Comparison of ENCODE assay signal across 13 cellular contexts in genomic region chr19:58570770-58571574, GRCh38. TPM values are rescaled to one million over a fixed set of nuclear protein-coding genes. Genes with fewer than 3 reads are reported as not detected.
A peak's percentile ranks its signal among the peaks of the same experiment; 100 is the strongest.
DNase-seq lines count a peak whose midpoint lies in the region; ATAC-seq and TF ChIP-seq lines count a peak whose summit lies in the region.
"Had no signal": no experiment of that assay in that cellular context is flagged by ENCODE, and none has a peak within 500 bp of the region (broad histone marks: within the 10 kb centered on the region; RNA-seq: fewer than 3 reads in every experiment).

No MANE protein-coding gene starts in this region.

- no peaks in the 10 kb centered on the region for H3K27me3 Mint-ChIP-seq in activated CD4-positive, alpha-beta T cell treated with anti-CD3 and anti-CD28 coated beads, Interleukin-2, amount 10 ng/mL, durations not matched to agents 7 days and 5 days

- H3K27me3 ChIP-seq in spleen (replicated peaks in 1 of 7), result no peaks in the 10 kb centered on the region
- H3K27me3 ChIP-seq: SJSA1 had no signal

- peaks cover 41% of the 10 kb centered on the region for H3K4me1 Mint-ChIP-seq in activated CD4-positive, alpha-beta T cell treated with anti-CD3 and anti-CD28 coated beads, Interleukin-2, amount 10 ng/mL, durations not matched to agents 7 days and 5 days

- H3K27ac Mint-ChIP-seq in activated CD4-positive, alpha-beta T cell treated with anti-CD3 and anti-CD28 coated beads, Interleukin-2, amount 10 ng/mL, durations not matched to agents 7 days and 5 days, result peak overlapping the region; percentile 36

- H3K36me3 Mint-ChIP-seq in activated CD4-positive, alpha-beta T cell treated with anti-CD3 and anti-CD28 coated beads, Interleukin-2, amount 10 ng/mL, durations not matched to agents 7 days and 5 days (ENCODE audit: low read depth), result peaks cover 23% of the 10 kb centered on the region

- no peaks in the 10 kb centered on the region for H3K9me3 Mint-ChIP-seq in activated CD4-positive, alpha-beta T cell treated with anti-CD3 and anti-CD28 coated beads, Interleukin-2, amount 10 ng/mL, durations not matched to agents 7 days and 5 days
- H3K9me3 Mint-ChIP-seq: mesothelial cell of epicardium had no signal

- TF ChIP-seq POLR2A in spleen (IDR thresholded peaks at IDR 0.05), result no peak

- no peak overlapping the region for H3K4me3 ChIP-seq in spleen
- H3K4me3 ChIP-seq: coronary artery, SJSA1 had no signal

- CTCF ChIA-PET in activated CD4-positive, alpha-beta T cell treated with anti-CD3 and anti-CD28 coated beads, Interleukin-2, amount 10 ng/mL, durations not matched to agents 7 days and 5 days (lab: Charles Lee), result interaction anchor here (1.2 to 2.9 kb wide), 4 partner anchors 9 to 51 kb away, joined by 3 to 14 read pairs (median 6); partner anchors contain the start of gene ZBTB45

- POLR2A ChIA-PET in activated CD4-positive, alpha-beta T cell treated with anti-CD3 and anti-CD28 coated beads, Interleukin-2, amount 10 ng/mL, durations not matched to agents 7 days and 5 days (lab: Charles Lee), result interaction anchor here (1.2 kb wide), 1 partner anchor 17 kb away, joined by 5 read pairs; no protein-coding TSS in a partner anchor

- peaks cover 0 to 53% (median 22%) of the 10 kb centered on the region in 6 donors for H3K36me3 ChIP-seq in spleen

- H3K27ac ChIP-seq in VCaP, result peak overlapping the region; percentile 99; the same call in 1 of the 2 replicates
- H3K27ac ChIP-seq in spleen, result peak overlapping the region in 3 of 8 donors; percentile 38 to 98 (median 94)
- H3K27ac ChIP-seq: SJSA1 had no signal

- TF ChIP-seq CTCF in VCaP (conservative IDR thresholded peaks at IDR 0.05) (no peak), spleen (IDR thresholded peaks at IDR 0.05 in 8 of 11, conservative IDR thresholded peaks at IDR 0.05 in 3 of 11) (no peak)

- intact Hi-C loops in left ventricle myocardium superior (cut with micrococcal nuclease) (no loop called here), spleen (cut with DNase I; ENCODE audit: low total_unique reads) (no loop called here)

- ATAC-seq in left ventricle myocardium superior (no peak), HG03108 (IDR thresholded peaks at IDR 0.05; ENCODE audit: unreplicated experiment) (no peak)

- WGBS in spleen, 5 donors, result 91 to 96% (median 92%) methylated on average over 20 to 25 of the region's 25 CpGs

- no peak for DNase-seq in activated CD4-positive, alpha-beta T cell treated with anti-CD3 and anti-CD28 coated beads, Interleukin-2, amount 10 ng/mL, durations not matched to agents 7 days and 5 days
- no peak for DNase-seq in activated CD4-positive, alpha-beta T cell treated with anti-CD3 and anti-CD28 coated beads, Interleukin-2, amount 50 U/mL, for 4 hours
- DNase-seq in left ventricle myocardium superior, result peak; percentile 32
- peak; percentile 83 for DNase-seq in spleen
- no peak for DNase-seq in HUDEP-2 (lab: John Stamatoyannopoulos, UW; ENCODE audit: unreplicated experiment in 76 of 76)
- DNase-seq in stimulated activated CD4-positive, alpha-beta T cell treated with anti-CD3 and anti-CD28 coated beads, Interleukin-4, amount 100 ng/mL, for 4 hours, result no peak
- DNase-seq: amygdala, NCI-H1436 had no signal

- H3K4me3 Mint-ChIP-seq in activated CD4-positive, alpha-beta T cell treated with anti-CD3 and anti-CD28 coated beads, Interleukin-2, amount 10 ng/mL, durations not matched to agents 7 days and 5 days, result peak overlapping the region; percentile 95

- peaks cover 10 to 42% (median 32%) of the 10 kb centered on the region in 6 donors for H3K4me1 ChIP-seq in spleen

- H3K9me3 ChIP-seq in spleen, result no peaks in the 10 kb centered on the region
- H3K9me3 ChIP-seq: SJSA1 had no signal

RNA-seq across cellular contexts. Expression of gene MZF1, which starts 2.2 kb away (rescaled TPM):
- 10 to 100 TPM; 28.6 to 33.1 TPM for total RNA-seq in activated CD4-positive, alpha-beta T cell treated with anti-CD3 and anti-CD28 coated beads, Interleukin-2, amount 10 ng/mL, durations not matched to agents 7 days and 5 days
- total RNA-seq in left ventricle myocardium superior, result 11.3 TPM
- total RNA-seq in spleen, result 10 to 100 TPM; 27.7 to 41.6 (median 35.7) TPM
- 10 to 100 TPM; 13.2 to 23.0 (median 20.6) TPM for polyA plus RNA-seq in spleen

RNA-seq across cellular contexts. Expression of gene UBE2M, which starts 12.6 kb away (rescaled TPM):
- total RNA-seq in activated CD4-positive, alpha-beta T cell treated with anti-CD3 and anti-CD28 coated beads, Interleukin-2, amount 10 ng/mL, durations not matched to agents 7 days and 5 days, result 10 to 100 TPM; 82.8 to 96.0 TPM
- total RNA-seq in left ventricle myocardium superior, result 144 TPM
- total RNA-seq in spleen, result 10 to 100 TPM; 19.1 to 66.9 (median 44.0) TPM
- 10 to 100 TPM; 33.2 to 47.3 (median 36.9) TPM for polyA plus RNA-seq in spleen

RNA-seq across cellular contexts. Expression of gene CHMP2A, which starts 16.1 kb away (rescaled TPM):
- 100 to 1,000 TPM; 128 to 137 TPM for total RNA-seq in activated CD4-positive, alpha-beta T cell treated with anti-CD3 and anti-CD28 coated beads, Interleukin-2, amount 10 ng/mL, durations not matched to agents 7 days and 5 days
- 134 TPM for total RNA-seq in left ventricle myocardium superior
- 100 to 1,000 TPM in 3 of 7 donors, 10 to 100 TPM in 4; 79.9 to 115 (median 89.9) TPM for total RNA-seq in spleen
- polyA plus RNA-seq in spleen, result 100 to 1,000 TPM; 112 to 124 (median 121) TPM

RNA-seq across cellular contexts. Expression of gene TRIM28, which starts 27.1 kb away (rescaled TPM):
- 100 to 1,000 TPM; 457 to 560 TPM for total RNA-seq in activated CD4-positive, alpha-beta T cell treated with anti-CD3 and anti-CD28 coated beads, Interleukin-2, amount 10 ng/mL, durations not matched to agents 7 days and 5 days
- total RNA-seq in left ventricle myocardium superior, result 152 TPM
- 100 to 1,000 TPM; 216 to 294 (median 232) TPM for total RNA-seq in spleen
- polyA plus RNA-seq in spleen, result 100 to 1,000 TPM; 181 to 233 (median 183) TPM

RNA-seq across cellular contexts. Expression of gene ZBTB45, which starts 51.4 kb away (rescaled TPM):
- total RNA-seq in activated CD4-positive, alpha-beta T cell treated with anti-CD3 and anti-CD28 coated beads, Interleukin-2, amount 10 ng/mL, durations not matched to agents 7 days and 5 days, result 10 to 100 TPM; 17.9 to 19.9 TPM
- total RNA-seq in left ventricle myocardium superior (10.4 TPM), spleen (10 to 100 TPM; 11.1 to 16.0 (median 13.0) TPM)
- polyA plus RNA-seq in spleen, result 1 to 10 TPM; 4.0 to 8.8 (median 4.4) TPM

Comparison
In these comparisons a context has a peak if more than half of its experiments do, and no peak if none do; other contexts are left out.
1. DNase-seq: peak in left ventricle myocardium superior (single experiment) and spleen (single experiment); none in activated CD4-positive, alpha-beta T cell treated with anti-CD3 and anti-CD28 coated beads, Interleukin-2, amount 10 ng/mL, durations not matched to agents 7 days and 5 days (single experiment), activated CD4-positive, alpha-beta T cell treated with anti-CD3 and anti-CD28 coated beads, Interleukin-2, amount 50 U/mL, for 4 hours (0 of 2), HUDEP-2 (0 of 76) and stimulated activated CD4-positive, alpha-beta T cell treated with anti-CD3 and anti-CD28 coated beads, Interleukin-4, amount 100 ng/mL, for 4 hours (0 of 2).